ENCODE assay signal across 25 cellular contexts in genomic region chr1:201419241-201419640, GRCh38. TPM values are rescaled to one million over a fixed set of nuclear protein-coding genes. Genes with fewer than 3 reads are reported as not detected.
DNase-seq lines count a peak whose midpoint lies in the region; ATAC-seq and TF ChIP-seq lines count a peak whose summit lies in the region.
"Had no signal": no experiment of that assay in that cellular context is flagged by ENCODE, and none has a peak within 500 bp of the region (broad histone marks: within the 10 kb centered on the region; RNA-seq: fewer than 3 reads in every experiment).

No MANE protein-coding gene starts in this region.

- H3K36me3 ChIP-seq in psoas muscle (ENCODE audit: insufficient read depth in 1 of 2, low read depth in 1 of 2) (peaks cover 0 to 23% of the 10 kb centered on the region in 2 donors), aorta (ENCODE audit: control insufficient read depth in 1 of 2, insufficient read depth in 2 of 2, low read length in 1 of 2) (no peaks in the 10 kb centered on the region), colonic mucosa (no peaks in the 10 kb centered on the region)

- TF ChIP-seq CTCF in brain (conservative IDR thresholded peaks at IDR 0.05) (no peak), mesothelial cell of epicardium (IDR thresholded peaks at IDR 0.05; ENCODE audit: unreplicated experiment) (no peak), psoas muscle (IDR thresholded peaks at IDR 0.05) (no peak), colonic mucosa (IDR thresholded peaks at IDR 0.05) (no peak)

- H3K4me3 Mint-ChIP-seq in brain (peak overlapping the region in 2 of 5 experiments; percentile 36 to 63), mesothelial cell of epicardium (no peak overlapping the region)
- H3K4me3 Mint-ChIP-seq: CD4-positive, CD25-positive, alpha-beta regulatory T cell; H9; HFFc6 had no signal

- DNase-seq in mesothelial cell of epicardium (ENCODE audit: low spot score in 2 of 2, unreplicated experiment in 2 of 2) (no peak), psoas muscle (peak in 1 of 2 donors; percentile 20), aorta (peak; percentile 30 to 32), NCI-H69 (lab: John Stamatoyannopoulos, UW) (no peak), colonic mucosa (no peak)
- DNase-seq: Caco-2; CD4-positive, CD25-positive, alpha-beta regulatory T cell; DMS 273 treated with DMSO at 0.1 percent for 48 hours; DMS79 treated with DMSO at 0.1 percent for 48 hours; H9; HFFc6; MM.1S; NCI-H1048; NCI-H1417 treated with DMSO at 0.1 percent for 48 hours; NCI-H187 treated with DMSO at 0.1 percent for 48 hours; NCI-H2107; NCI-H748 treated with DMSO at 0.1 percent for 48 hours; PC-9; SIG-M5 had no signal

- ATAC-seq in psoas muscle, result no peak
- ATAC-seq in aorta (ENCODE audit: low FRiP score), result no peak
- ATAC-seq in HG03342 (IDR thresholded peaks at IDR 0.05; ENCODE audit: unreplicated experiment), result no peak
- ATAC-seq: K562 had no signal

- intact Hi-C loops in psoas muscle (cut with DNase I) (no loop called here), aorta (cut with DNase I) (no loop called here), colonic mucosa (cut with DNase I) (loop anchor here (5.0 kb wide), 1 partner anchor 42 kb away; the partner anchor contains the start of gene TNNT2)

- H3K9me3 Mint-ChIP-seq in brain, result peaks cover under 1 to 9% (median 4%) of the 10 kb centered on the region in 5 experiments
- H3K9me3 Mint-ChIP-seq in mesothelial cell of epicardium, result no peaks in the 10 kb centered on the region

- no peaks in the 10 kb centered on the region for H3K27me3 ChIP-seq in psoas muscle (ENCODE audit: insufficient read depth in 3 of 3, low read length in 2 of 3)
- H3K27me3 ChIP-seq in aorta (ENCODE audit: control insufficient read depth in 1 of 2, insufficient read depth in 2 of 2, low read length in 1 of 2), result no peaks in the 10 kb centered on the region
- H3K27me3 ChIP-seq in colonic mucosa, result no peaks in the 10 kb centered on the region

- H3K27ac Mint-ChIP-seq in brain (peak overlapping the region in 3 of 5 experiments; percentile 10 to 61 (median 21)), mesothelial cell of epicardium (peak overlapping the region; percentile 36)
- H3K27ac Mint-ChIP-seq: CD4-positive, CD25-positive, alpha-beta regulatory T cell; H9; HFFc6 had no signal

- peak overlapping the region; percentile 81 for H3K27ac ChIP-seq in psoas muscle
- no peak overlapping the region for H3K27ac ChIP-seq in aorta (ENCODE audit: low read depth in 1 of 2, low read length in 2 of 2)
- no peak overlapping the region for H3K27ac ChIP-seq in colonic mucosa
- H3K27ac ChIP-seq: PC-9, RWPE1 had no signal

- H3K36me3 Mint-ChIP-seq in brain (peaks cover 12% of the 10 kb centered on the region), mesothelial cell of epicardium (no peaks in the 10 kb centered on the region)
- H3K36me3 Mint-ChIP-seq: CD4-positive, CD25-positive, alpha-beta regulatory T cell had no signal

- H3K4me1 ChIP-seq in psoas muscle (peaks cover 30% of the 10 kb centered on the region), aorta (ENCODE audit: control insufficient read depth in 1 of 2, insufficient read depth in 2 of 2, low read length in 2 of 2) (no peaks in the 10 kb centered on the region), colonic mucosa (no peaks in the 10 kb centered on the region)

- H3K4me3 ChIP-seq in psoas muscle (peak overlapping the region; percentile 65), aorta (ENCODE audit: low read length in 2 of 2) (no peak overlapping the region), colonic mucosa (no peak overlapping the region)
- H3K4me3 ChIP-seq: K562, PC-9 had no signal

- H3K4me1 Mint-ChIP-seq in brain, result peaks cover 56% of the 10 kb centered on the region
- H3K4me1 Mint-ChIP-seq in mesothelial cell of epicardium, result peaks cover 33% of the 10 kb centered on the region
- H3K4me1 Mint-ChIP-seq: CD4-positive, CD25-positive, alpha-beta regulatory T cell had no signal

- no peak overlapping the region for H3K9ac ChIP-seq in colonic mucosa (ENCODE audit: low read depth in 2 of 2, low read length in 2 of 2)

- H3K9me3 ChIP-seq in psoas muscle, result no peaks in the 10 kb centered on the region
- no peaks in the 10 kb centered on the region for H3K9me3 ChIP-seq in aorta (ENCODE audit: control insufficient read depth, low read length)
- no peaks in the 10 kb centered on the region for H3K9me3 ChIP-seq in colonic mucosa
- H3K9me3 ChIP-seq: Caco-2 had no signal

- WGBS in psoas muscle, 3 donors, result 36 to 69% (median 50%) methylated on average over 4 of the region's 4 CpGs
- WGBS in aorta, 2 donors, result 95 to 96% methylated on average over 4 of the region's 4 CpGs

- peaks cover 29% of the 10 kb centered on the region for H3K27me3 Mint-ChIP-seq in brain
- H3K27me3 Mint-ChIP-seq in mesothelial cell of epicardium (ENCODE audit: low read depth), result no peaks in the 10 kb centered on the region

RNA-seq across cellular contexts. Expression of gene TNNI1, which starts 2.3 kb away (rescaled TPM):
- polyA plus RNA-seq in brain (ENCODE audit: insufficient read depth, low read depth, low replicate concordance) (not detected), psoas muscle (1,000 to 10,000 TPM in 2 of 3 donors, 100 to 1,000 TPM in 1; 734 to 2,687 (median 2,500) TPM), aorta (under 1 TPM; 0.38 to 0.61 TPM)
- total RNA-seq in mesothelial cell of epicardium (6.7 to 8.4 TPM (median 7.6 TPM) in 3 replicates), psoas muscle (1,000 to 10,000 TPM; 2,137 to 4,600 (median 3,389) TPM), aorta (not detected), colonic mucosa (not detected)
- total RNA-seq: Caco-2; CD4-positive, CD25-positive, alpha-beta regulatory T cell; H9; HFFc6; K562; NCI-H460; PC-9 had no signal
- polyA plus RNA-seq: CD4-positive, CD25-positive, alpha-beta regulatory T cell; K562 had no signal

RNA-seq across cellular contexts. Expression of gene LAD1, which starts 20.1 kb away (rescaled TPM):
- 5.7 TPM for polyA plus RNA-seq in brain (ENCODE audit: insufficient read depth, low read depth, low replicate concordance)
- total RNA-seq in mesothelial cell of epicardium, result 17.6 to 23.0 TPM (median 20.7 TPM) in 3 replicates
- 10 to 100 TPM in 2 of 4 donors, 1 to 10 TPM in 1, under 1 TPM in 1; 0.92 to 17.7 (median 6.0) TPM for total RNA-seq in psoas muscle
- 1 to 10 TPM in 2 of 3 donors, under 1 TPM in 1; 0.23 to 7.4 (median 5.4) TPM for polyA plus RNA-seq in psoas muscle
- under 1 TPM in 1 of 2 donors, not detected in 1; 0.71 TPM for total RNA-seq in aorta
- 10 to 100 TPM in 1 of 2 donors, under 1 TPM in 1; 0.82 to 33.8 TPM for polyA plus RNA-seq in aorta
- 100 to 1,000 TPM; 160 to 280 TPM for total RNA-seq in colonic mucosa
- total RNA-seq: CD4-positive, CD25-positive, alpha-beta regulatory T cell; HFFc6; NCI-H460 had no signal
- polyA plus RNA-seq: BJ; CD4-positive, CD25-positive, alpha-beta regulatory T cell; K562 had no signal

RNA-seq across cellular contexts. Expression of gene TNNT2, which starts 41.8 kb away (rescaled TPM):
- polyA plus RNA-seq in brain (ENCODE audit: insufficient read depth, low read depth, low replicate concordance) (11.5 TPM), psoas muscle (1 to 10 TPM in 2 of 3 donors, under 1 TPM in 1; 0.52 to 5.9 (median 4.3) TPM), aorta (10 to 100 TPM in 1 of 2 donors, 1 to 10 TPM in 1; 1.0 to 24.0 TPM)
- total RNA-seq in mesothelial cell of epicardium (32.6 to 37.1 TPM (median 37.1 TPM) in 3 replicates), psoas muscle (10 to 100 TPM in 1 of 4 donors, 1 to 10 TPM in 3; 4.3 to 26.6 (median 6.1) TPM), aorta (under 1 TPM; 0.21 to 0.36 TPM), colonic mucosa (1 to 10 TPM; 2.4 to 4.2 TPM)
- total RNA-seq: CD4-positive, CD25-positive, alpha-beta regulatory T cell; HFFc6; K562; NCI-H460 had no signal
- polyA plus RNA-seq: BJ; CD4-positive, CD25-positive, alpha-beta regulatory T cell; K562 had no signal

RNA-seq across cellular contexts. Expression of gene PHLDA3, which starts 49.7 kb away (rescaled TPM):
- polyA plus RNA-seq in brain (ENCODE audit: insufficient read depth, low read depth, low replicate concordance), result 29.9 TPM
- 84.0 to 92.8 TPM (median 87.5 TPM) in 3 replicates for total RNA-seq in mesothelial cell of epicardium
- 100 to 1,000 TPM in 1 of 4 donors, 10 to 100 TPM in 3; 41.8 to 116 (median 78.9) TPM for total RNA-seq in psoas muscle
- 10 to 100 TPM; 42.3 to 62.4 (median 55.1) TPM for polyA plus RNA-seq in psoas muscle
- total RNA-seq in aorta, result 10 to 100 TPM; 66.1 to 71.6 TPM
- polyA plus RNA-seq in aorta, result 10 to 100 TPM; 33.7 to 46.1 TPM
- 10 to 100 TPM; 13.1 to 21.2 TPM for total RNA-seq in colonic mucosa
- polyA plus RNA-seq: K562 had no signal

Comparison
In these comparisons a context has a peak if more than half of its experiments do, and no peak if none do; other contexts are left out.
1. DNase-seq: peak in aorta (2 of 2); none in mesothelial cell of epicardium (0 of 2), NCI-H69 (single experiment) and colonic mucosa (single experiment).
2. RNA of gene TNNI1, which starts 2.3 kb away (total RNA-seq): 2,137 to 4,600 TPM in psoas muscle; 6.7 to 8.4 TPM in mesothelial cell of epicardium, not detected in aorta and not detected in colonic mucosa; every median in the first group is over 100 times any median in the second.